ENCODE assay signal across 8 cellular contexts in the genomic region with DNA sequence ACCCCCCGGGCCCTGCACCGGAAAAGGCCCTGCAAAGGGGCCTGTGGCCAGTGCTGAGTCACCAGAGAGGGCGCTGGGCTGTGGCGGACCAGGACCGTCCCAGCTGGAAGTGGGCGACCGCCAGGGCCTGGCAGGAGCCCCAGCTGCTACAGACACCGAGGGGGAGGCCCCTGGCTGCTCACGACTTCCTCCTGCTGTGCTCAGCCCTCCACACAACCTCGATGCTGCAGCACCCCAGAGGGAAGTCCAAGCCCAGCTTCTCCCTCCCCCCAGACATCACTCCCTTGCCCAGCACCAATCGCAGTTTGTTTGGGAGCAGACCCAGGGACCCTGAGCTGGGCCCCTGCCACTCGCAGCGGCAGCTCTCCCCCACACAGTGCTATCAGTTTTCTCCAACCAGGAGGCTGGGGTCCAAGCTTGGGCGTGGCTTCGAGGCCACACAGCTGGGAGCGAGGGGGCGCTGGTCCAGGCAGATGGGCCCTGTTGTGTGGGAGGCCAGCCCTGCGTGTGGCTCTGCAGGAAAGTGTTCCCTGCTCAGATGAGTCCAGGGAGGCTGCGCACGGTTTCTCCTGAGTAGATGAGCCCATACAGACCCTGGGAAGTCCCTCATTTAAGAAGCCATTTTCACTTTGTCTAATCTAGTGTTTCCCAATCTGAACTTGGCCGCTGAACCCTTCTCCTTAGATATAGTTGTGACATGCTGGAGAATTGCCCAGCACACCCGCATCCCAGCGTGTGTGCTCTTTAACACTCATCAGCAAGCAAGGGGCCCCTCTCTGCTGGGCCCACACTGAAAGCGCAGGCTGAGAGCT. TPM values are rescaled to one million over a fixed set of nuclear protein-coding genes. Genes with fewer than 3 reads are reported as not detected.
DNase-seq lines count a peak whose midpoint lies in the region; ATAC-seq and TF ChIP-seq lines count a peak whose summit lies in the region.

No MANE protein-coding gene starts in this region.

- H3K27ac Mint-ChIP-seq in effector memory CD8-positive, alpha-beta T cell = peak overlapping the region; percentile 96
- H3K27ac Mint-ChIP-seq in stimulated activated memory B cell treated with anti-CD40 and anti-IgM and Interleukin-4, amounts not matched to agents 10 μg/mL and 1 μg/mL and 100 μg/mL, for 72 hours = peak overlapping the region; percentile 92

- no peaks in the 10 kb centered on the region for H3K27me3 ChIP-seq in mesendoderm (ENCODE audit: insufficient read depth, low read length, poor library complexity)

- H3K79me1 ChIP-seq in mesendoderm (ENCODE audit: low read length) = no peaks in the 10 kb centered on the region

- no peaks in the 10 kb centered on the region for H3K36me3 ChIP-seq in mesendoderm (ENCODE audit: control insufficient read depth, insufficient read depth, low read length)

- H3K4me3 ChIP-seq in GM12864 (ENCODE audit: low read depth, low read length) = peak overlapping the region; percentile 30
- H3K4me3 ChIP-seq in WI38 (ENCODE audit: low read depth, low read length) = no peak overlapping the region
- no peak overlapping the region for H3K4me3 ChIP-seq in mesendoderm (ENCODE audit: low read length)

- H3K27me3 Mint-ChIP-seq in effector memory CD8-positive, alpha-beta T cell = no peaks in the 10 kb centered on the region
- H3K27me3 Mint-ChIP-seq in stimulated activated memory B cell treated with anti-CD40 and anti-IgM and Interleukin-4, amounts not matched to agents 10 μg/mL and 1 μg/mL and 100 μg/mL, for 72 hours = no peaks in the 10 kb centered on the region

- H3K4me1 Mint-ChIP-seq in effector memory CD8-positive, alpha-beta T cell (ENCODE audit: low read depth in 2 of 2) = peaks cover 65 to 67% of the 10 kb centered on the region in 2 donors
- peaks cover 83% of the 10 kb centered on the region for H3K4me1 Mint-ChIP-seq in stimulated activated memory B cell treated with anti-CD40 and anti-IgM and Interleukin-4, amounts not matched to agents 10 μg/mL and 1 μg/mL and 100 μg/mL, for 72 hours

- peak overlapping the region; percentile 87 to 99 for H3K4me3 Mint-ChIP-seq in effector memory CD8-positive, alpha-beta T cell
- H3K4me3 Mint-ChIP-seq in stimulated activated memory B cell treated with anti-CD40 and anti-IgM and Interleukin-4, amounts not matched to agents 10 μg/mL and 1 μg/mL and 100 μg/mL, for 72 hours = peak overlapping the region; percentile 58

- peak overlapping the region; percentile 28 for H3K18ac ChIP-seq in mesendoderm (ENCODE audit: low read length)

- H3K27ac ChIP-seq in mesendoderm (ENCODE audit: low read depth, low read length) = peak overlapping the region; percentile 52

- H3K36me3 Mint-ChIP-seq in effector memory CD8-positive, alpha-beta T cell (ENCODE audit: insufficient read depth) = peaks cover 11% of the 10 kb centered on the region
- H3K36me3 Mint-ChIP-seq in stimulated activated memory B cell treated with anti-CD40 and anti-IgM and Interleukin-4, amounts not matched to agents 10 μg/mL and 1 μg/mL and 100 μg/mL, for 72 hours = peaks cover 15% of the 10 kb centered on the region

- no peak overlapping the region for H3K4me2 ChIP-seq in mesendoderm (ENCODE audit: low read length)

- peak overlapping the region; percentile 86 for H3K56ac ChIP-seq in mesendoderm (ENCODE audit: low read length)

- no peak overlapping the region for H4K5ac ChIP-seq in mesendoderm (ENCODE audit: low read length)

- no peak overlapping the region for H3K4ac ChIP-seq in mesendoderm (ENCODE audit: low read depth, low read length)

- TF ChIP-seq CTCF in GM12864 (IDR thresholded peaks at IDR 0.05; ENCODE audit: low read depth, low read length, missing control alignments) (no peak), WI38 (IDR thresholded peaks at IDR 0.05; ENCODE audit: low read depth, low read length) (peak; percentile 16; the same call in 1 of the 2 replicates)

- peak overlapping the region; percentile 55 for H3K23ac ChIP-seq in mesendoderm (ENCODE audit: low read length)

- H2AK5ac ChIP-seq in mesendoderm (ENCODE audit: low read length) = no peak overlapping the region

- H4K8ac ChIP-seq in mesendoderm (ENCODE audit: low read depth, low read length) = no peak overlapping the region

- in situ Hi-C loops in KBM-7 (cut with MboI; ENCODE audit: low pct_unique_long_range_greater_than_20kb, low sequenced_read_pairs) = no loop called here

- peak; percentile 59 for DNase-seq in GM12864 (ENCODE audit: low read depth)
- DNase-seq in KBM-7 = peak; percentile 97
- DNase-seq in effector memory CD8-positive, alpha-beta T cell = peak; percentile 51 to 56 (median 51)
- peak; percentile 72 for DNase-seq in mesendoderm
- DNase-seq in NCI-H510A treated with DMSO at 0.1 percent for 48 hours (lab: John Stamatoyannopoulos, UW) = no peak

- WGBS in mesendoderm (ENCODE audit: extremely low coverage, insufficient coverage, low lambda C conversion rate) = no CpG with 5 or more reads among the region's 24 CpGs

- peak overlapping the region; percentile 56 for H3K9ac ChIP-seq in mesendoderm (ENCODE audit: low read length)

- H3K79me2 ChIP-seq in mesendoderm (ENCODE audit: control insufficient read depth, insufficient read depth, low read length) = no peaks in the 10 kb centered on the region

- ATAC-seq in GM21786 (IDR thresholded peaks at IDR 0.05; ENCODE audit: unreplicated experiment) = peak; percentile 46
- peak; percentile 72 for ATAC-seq in effector memory CD8-positive, alpha-beta T cell (replicated peaks)
- ATAC-seq in stimulated activated memory B cell treated with anti-CD40 and anti-IgM and Interleukin-4, amounts not matched to agents 10 μg/mL and 1 μg/mL and 100 μg/mL, for 72 hours = peak; percentile 89

- H2BK5ac ChIP-seq in mesendoderm (ENCODE audit: low read length) = peak overlapping the region; percentile 51

- no peak overlapping the region for H2BK15ac ChIP-seq in mesendoderm (replicated peaks; ENCODE audit: low read depth)

- no peaks in the 10 kb centered on the region for H3K9me3 Mint-ChIP-seq in effector memory CD8-positive, alpha-beta T cell
- no peaks in the 10 kb centered on the region for H3K9me3 Mint-ChIP-seq in stimulated activated memory B cell treated with anti-CD40 and anti-IgM and Interleukin-4, amounts not matched to agents 10 μg/mL and 1 μg/mL and 100 μg/mL, for 72 hours

- H2BK120ac ChIP-seq in mesendoderm (ENCODE audit: low read depth, low read length) = no peak overlapping the region

- H3K4me1 ChIP-seq in mesendoderm (ENCODE audit: control insufficient read depth, low read depth, low read length) = peaks cover 14% of the 10 kb centered on the region

RNA-seq across cellular contexts. Expression of a gene that starts 5.6 kb away (rescaled TPM):
- 19.3 TPM for polyA plus RNA-seq in mesendoderm (2013, experiment 1 of 2)
- 19.6 TPM for polyA plus RNA-seq in mesendoderm (2013, experiment 2 of 2)

RNA-seq across cellular contexts. Expression of a gene that starts 24.6 kb away (rescaled TPM):
- polyA plus RNA-seq in mesendoderm (2013, experiment 1 of 2) = 20.0 TPM
- polyA plus RNA-seq in mesendoderm (2013, experiment 2 of 2) = 20.2 TPM

RNA-seq across cellular contexts. Expression of a gene that starts 25.3 kb away (rescaled TPM):
- polyA plus RNA-seq in mesendoderm (2013, experiment 1 of 2) = 23.0 TPM
- polyA plus RNA-seq in mesendoderm (2013, experiment 2 of 2) = 23.5 TPM

RNA-seq across cellular contexts. Expression of a gene that starts 41.5 kb away (rescaled TPM):
- polyA plus RNA-seq in mesendoderm (2013, experiment 1 of 2) = 18.5 TPM
- 18.7 TPM for polyA plus RNA-seq in mesendoderm (2013, experiment 2 of 2)

RNA-seq across cellular contexts. Expression of a gene that starts 52.2 kb away (rescaled TPM):
- 36.8 TPM for polyA plus RNA-seq in mesendoderm (2013, experiment 1 of 2)
- polyA plus RNA-seq in mesendoderm (2013, experiment 2 of 2) = 36.3 TPM
